In genomic region chr2:20957745-20958144, GRCh38 we compare ENCODE assay signal across 10 cellular contexts.
"Had no signal": no experiment of that assay in that cellular context is flagged by ENCODE, and none has a peak within 500 bp of the region (broad histone marks: within the 10 kb centered on the region; RNA-seq: fewer than 3 reads in every experiment).

No MANE protein-coding gene starts in this region.

- H3K4me1 Mint-ChIP-seq: IgD-negative memory B cell had no signal

- H3K4me3 ChIP-seq: HAP-1 had no signal

- DNase-seq: GOT3, HFFc6, KBM-7 had no signal

- H3K27ac ChIP-seq: HL-60, KMS-11 had no signal

- H3K9ac ChIP-seq: KMS-11 had no signal

- H3K27ac Mint-ChIP-seq: HFFc6, IgD-negative memory B cell had no signal

- H3K4me3 Mint-ChIP-seq: HFFc6, IgD-negative memory B cell had no signal

- H3K36me3 Mint-ChIP-seq: IgD-negative memory B cell had no signal

- H3K36me3 ChIP-seq: HAP-1 had no signal

- H3K9me3 ChIP-seq: HAP-1 had no signal

- FAIRE-seq: H54, HepG2 had no signal

- H3K9me3 Mint-ChIP-seq: HFFc6 had no signal

- H3K4me2 ChIP-seq: KMS-11 had no signal

- H3K4me1 ChIP-seq: HAP-1 had no signal

- ATAC-seq: HCT116, HepG2 had no signal
